Comparison of ENCODE assay signal across 1 cellular context in the genomic region with DNA sequence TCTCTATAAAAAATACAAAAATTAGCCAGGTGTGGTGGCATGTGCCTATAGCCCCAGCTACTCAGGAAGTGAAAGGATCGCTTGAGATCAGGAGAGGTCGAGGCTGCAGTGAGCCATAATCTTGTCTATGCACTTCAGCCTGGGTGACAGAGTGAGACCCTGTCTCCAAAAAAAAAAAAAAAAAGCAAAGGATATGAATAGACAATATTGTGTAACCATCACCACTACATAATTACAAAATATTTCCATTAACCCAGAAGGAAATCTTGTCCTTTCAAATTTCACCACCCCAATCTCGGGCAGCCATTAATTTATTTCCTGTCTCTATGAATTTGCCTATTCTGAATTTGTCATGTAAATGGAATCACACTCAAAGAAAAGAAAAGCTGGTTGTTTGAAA.
TF ChIP-seq lines count a peak whose summit lies in the region.

No MANE protein-coding gene starts in this region.

TF ChIP-seq in SK-N-SH, 30 proteins besides CTCF, POLR2A, EP300 and RAD21:
- TF ChIP-seq IRF3 (IDR thresholded peaks at IDR 0.05; ENCODE audit: low read depth, low read length) (no peak), SIN3A (IDR thresholded peaks at IDR 0.05; ENCODE audit: borderline replicate concordance, low read depth, low read length) (no peak), FOXM1 (IDR thresholded peaks at IDR 0.05; ENCODE audit: low read depth) (no peak), RXRA (IDR thresholded peaks at IDR 0.05; ENCODE audit: borderline replicate concordance, low read depth) (no peak)
- TF ChIP-seq, protein P1, sequence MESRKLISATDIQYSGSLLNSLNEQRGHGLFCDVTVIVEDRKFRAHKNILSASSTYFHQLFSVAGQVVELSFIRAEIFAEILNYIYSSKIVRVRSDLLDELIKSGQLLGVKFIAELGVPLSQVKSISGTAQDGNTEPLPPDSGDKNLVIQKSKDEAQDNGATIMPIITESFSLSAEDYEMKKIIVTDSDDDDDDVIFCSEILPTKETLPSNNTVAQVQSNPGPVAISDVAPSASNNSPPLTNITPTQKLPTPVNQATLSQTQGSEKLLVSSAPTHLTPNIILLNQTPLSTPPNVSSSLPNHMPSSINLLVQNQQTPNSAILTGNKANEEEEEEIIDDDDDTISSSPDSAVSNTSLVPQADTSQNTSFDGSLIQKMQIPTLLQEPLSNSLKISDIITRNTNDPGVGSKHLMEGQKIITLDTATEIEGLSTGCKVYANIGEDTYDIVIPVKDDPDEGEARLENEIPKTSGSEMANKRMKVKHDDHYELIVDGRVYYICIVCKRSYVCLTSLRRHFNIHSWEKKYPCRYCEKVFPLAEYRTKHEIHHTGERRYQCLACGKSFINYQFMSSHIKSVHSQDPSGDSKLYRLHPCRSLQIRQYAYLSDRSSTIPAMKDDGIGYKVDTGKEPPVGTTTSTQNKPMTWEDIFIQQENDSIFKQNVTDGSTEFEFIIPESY (IDR thresholded peaks at IDR 0.05; ENCODE audit: borderline replicate concordance, low read depth) = no peak
